ENCODE assay signal across 1 cellular context in the genomic region with DNA sequence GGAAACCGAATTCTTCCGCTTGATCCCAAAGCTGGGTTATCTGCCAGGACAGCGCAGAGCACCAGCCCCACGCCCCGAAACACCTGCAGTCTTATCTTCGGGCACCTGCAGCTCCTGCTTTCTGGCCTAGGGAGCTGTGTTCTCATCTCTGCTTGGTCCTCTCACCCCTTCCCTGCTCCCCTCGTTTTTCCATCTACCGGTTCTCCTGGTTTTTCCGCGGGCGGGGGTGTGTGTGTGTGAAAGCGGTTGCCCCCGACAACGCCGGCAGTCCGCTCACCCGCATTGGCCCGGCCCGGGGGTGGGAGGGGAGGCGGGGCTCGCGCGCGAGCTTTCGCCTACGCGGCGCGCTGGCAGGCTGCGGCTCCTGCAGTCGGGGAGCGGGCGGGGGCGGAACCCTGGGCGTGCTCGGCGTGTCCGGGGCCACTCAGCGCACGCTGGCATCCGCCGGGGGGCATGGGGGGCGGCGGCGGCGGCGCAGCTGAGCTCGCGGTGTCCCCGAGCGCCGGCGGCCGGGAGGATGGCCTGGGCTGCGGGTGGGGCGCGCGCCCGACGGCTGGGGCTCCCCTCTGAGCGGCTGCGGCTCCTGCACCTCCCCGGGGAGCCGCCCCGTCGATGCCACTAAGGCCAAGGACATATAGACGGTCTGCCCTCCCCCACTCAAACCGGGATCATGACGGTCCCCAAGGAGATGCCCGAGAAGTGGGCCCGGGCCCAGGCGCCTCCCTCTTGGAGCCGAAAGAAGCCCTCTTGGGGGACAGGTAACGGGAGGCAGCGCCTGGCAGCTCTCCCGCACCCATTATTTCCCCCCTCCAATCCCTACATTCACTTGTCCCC.
TF ChIP-seq lines count a peak whose summit lies in the region.

No MANE protein-coding gene starts in this region.

TF ChIP-seq in GM12878, 131 proteins besides CTCF, POLR2A, EP300 and RAD21:
- 0 out of 2 replicates have a peak, but pooled peaks have one; percentile 19 for TF ChIP-seq NBN (IDR thresholded peaks at IDR 0.05)
- no peak for TF ChIP-seq ZNF217 (IDR thresholded peaks at IDR 0.05)
- TF ChIP-seq SP1 (IDR thresholded peaks at IDR 0.05; ENCODE audit: low read depth, low read length): no peak
- TF ChIP-seq, protein P1, sequence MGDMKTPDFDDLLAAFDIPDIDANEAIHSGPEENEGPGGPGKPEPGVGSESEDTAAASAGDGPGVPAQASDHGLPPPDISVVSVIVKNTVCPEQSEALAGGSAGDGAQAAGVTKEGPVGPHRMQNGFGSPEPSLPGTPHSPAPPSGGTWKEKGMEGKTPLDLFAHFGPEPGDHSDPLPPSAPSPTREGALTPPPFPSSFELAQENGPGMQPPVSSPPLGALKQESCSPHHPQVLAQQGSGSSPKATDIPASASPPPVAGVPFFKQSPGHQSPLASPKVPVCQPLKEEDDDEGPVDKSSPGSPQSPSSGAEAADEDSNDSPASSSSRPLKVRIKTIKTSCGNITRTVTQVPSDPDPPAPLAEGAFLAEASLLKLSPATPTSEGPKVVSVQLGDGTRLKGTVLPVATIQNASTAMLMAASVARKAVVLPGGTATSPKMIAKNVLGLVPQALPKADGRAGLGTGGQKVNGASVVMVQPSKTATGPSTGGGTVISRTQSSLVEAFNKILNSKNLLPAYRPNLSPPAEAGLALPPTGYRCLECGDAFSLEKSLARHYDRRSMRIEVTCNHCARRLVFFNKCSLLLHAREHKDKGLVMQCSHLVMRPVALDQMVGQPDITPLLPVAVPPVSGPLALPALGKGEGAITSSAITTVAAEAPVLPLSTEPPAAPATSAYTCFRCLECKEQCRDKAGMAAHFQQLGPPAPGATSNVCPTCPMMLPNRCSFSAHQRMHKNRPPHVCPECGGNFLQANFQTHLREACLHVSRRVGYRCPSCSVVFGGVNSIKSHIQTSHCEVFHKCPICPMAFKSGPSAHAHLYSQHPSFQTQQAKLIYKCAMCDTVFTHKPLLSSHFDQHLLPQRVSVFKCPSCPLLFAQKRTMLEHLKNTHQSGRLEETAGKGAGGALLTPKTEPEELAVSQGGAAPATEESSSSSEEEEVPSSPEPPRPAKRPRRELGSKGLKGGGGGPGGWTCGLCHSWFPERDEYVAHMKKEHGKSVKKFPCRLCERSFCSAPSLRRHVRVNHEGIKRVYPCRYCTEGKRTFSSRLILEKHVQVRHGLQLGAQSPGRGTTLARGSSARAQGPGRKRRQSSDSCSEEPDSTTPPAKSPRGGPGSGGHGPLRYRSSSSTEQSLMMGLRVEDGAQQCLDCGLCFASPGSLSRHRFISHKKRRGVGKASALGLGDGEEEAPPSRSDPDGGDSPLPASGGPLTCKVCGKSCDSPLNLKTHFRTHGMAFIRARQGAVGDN (IDR thresholded peaks at IDR 0.05): 0 out of 2 replicates have a peak, but pooled peaks have one; percentile 24
- no peak for TF ChIP-seq ZNF24 (IDR thresholded peaks at IDR 0.05)
- TF ChIP-seq KAT2A (conservative IDR thresholded peaks at IDR 0.05; ENCODE audit: control insufficient read depth, low read depth, low read length): no peak
- no peak for TF ChIP-seq STAT1 (conservative IDR thresholded peaks at IDR 0.05)
- no peak for TF ChIP-seq ZNF207 (IDR thresholded peaks at IDR 0.05; ENCODE audit: borderline replicate concordance)
- TF ChIP-seq MXI1 (IDR thresholded peaks at IDR 0.05; ENCODE audit: low read depth, low read length): 0 out of 2 replicates have a peak, but pooled peaks have one; percentile 45
- no peak; a peak in 1 of 4 replicates for TF ChIP-seq IKZF2 (IDR thresholded peaks at IDR 0.05)
- TF ChIP-seq, protein P2, sequence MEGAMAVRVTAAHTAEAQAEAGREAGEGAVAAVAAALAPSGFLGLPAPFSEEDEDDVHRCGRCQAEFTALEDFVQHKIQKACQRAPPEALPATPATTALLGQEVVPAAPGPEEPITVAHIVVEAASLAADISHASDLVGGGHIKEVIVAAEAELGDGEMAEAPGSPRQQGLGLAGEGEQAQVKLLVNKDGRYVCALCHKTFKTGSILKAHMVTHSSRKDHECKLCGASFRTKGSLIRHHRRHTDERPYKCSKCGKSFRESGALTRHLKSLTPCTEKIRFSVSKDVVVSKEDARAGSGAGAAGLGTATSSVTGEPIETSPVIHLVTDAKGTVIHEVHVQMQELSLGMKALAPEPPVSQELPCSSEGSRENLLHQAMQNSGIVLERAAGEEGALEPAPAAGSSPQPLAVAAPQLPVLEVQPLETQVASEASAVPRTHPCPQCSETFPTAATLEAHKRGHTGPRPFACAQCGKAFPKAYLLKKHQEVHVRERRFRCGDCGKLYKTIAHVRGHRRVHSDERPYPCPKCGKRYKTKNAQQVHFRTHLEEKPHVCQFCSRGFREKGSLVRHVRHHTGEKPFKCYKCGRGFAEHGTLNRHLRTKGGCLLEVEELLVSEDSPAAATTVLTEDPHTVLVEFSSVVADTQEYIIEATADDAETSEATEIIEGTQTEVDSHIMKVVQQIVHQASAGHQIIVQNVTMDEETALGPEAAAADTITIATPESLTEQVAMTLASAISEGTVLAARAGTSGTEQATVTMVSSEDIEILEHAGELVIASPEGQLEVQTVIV (IDR thresholded peaks at IDR 0.05; ENCODE audit: borderline replicate concordance, partially characterized antibody): no peak
- peak; percentile 61; the same call in 1 of the 2 replicates for TF ChIP-seq LARP7 (IDR thresholded peaks at IDR 0.05)
- no peak for TF ChIP-seq STAT3 (IDR thresholded peaks at IDR 0.05; ENCODE audit: low read depth, low read length)
- TF ChIP-seq CHD2 (IDR thresholded peaks at IDR 0.05; ENCODE audit: borderline replicate concordance, low read depth, low read length): no peak
- TF ChIP-seq, protein P3, sequence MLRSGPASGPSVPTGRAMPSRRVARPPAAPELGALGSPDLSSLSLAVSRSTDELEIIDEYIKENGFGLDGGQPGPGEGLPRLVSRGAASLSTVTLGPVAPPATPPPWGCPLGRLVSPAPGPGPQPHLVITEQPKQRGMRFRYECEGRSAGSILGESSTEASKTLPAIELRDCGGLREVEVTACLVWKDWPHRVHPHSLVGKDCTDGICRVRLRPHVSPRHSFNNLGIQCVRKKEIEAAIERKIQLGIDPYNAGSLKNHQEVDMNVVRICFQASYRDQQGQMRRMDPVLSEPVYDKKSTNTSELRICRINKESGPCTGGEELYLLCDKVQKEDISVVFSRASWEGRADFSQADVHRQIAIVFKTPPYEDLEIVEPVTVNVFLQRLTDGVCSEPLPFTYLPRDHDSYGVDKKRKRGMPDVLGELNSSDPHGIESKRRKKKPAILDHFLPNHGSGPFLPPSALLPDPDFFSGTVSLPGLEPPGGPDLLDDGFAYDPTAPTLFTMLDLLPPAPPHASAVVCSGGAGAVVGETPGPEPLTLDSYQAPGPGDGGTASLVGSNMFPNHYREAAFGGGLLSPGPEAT (IDR thresholded peaks at IDR 0.05; ENCODE audit: low read depth): 0 out of 2 replicates have a peak, but pooled peaks have one; percentile 6
- no peak for TF ChIP-seq BRCA1 (IDR thresholded peaks at IDR 0.05; ENCODE audit: low read depth, low read length)
- TF ChIP-seq DPF2 (IDR thresholded peaks at IDR 0.05): peak; percentile 76
- peak; percentile 83 for TF ChIP-seq IKZF1 (conservative IDR thresholded peaks at IDR 0.05)
- peak in 1 of 2 experiments; percentile 84; a peak in 2 of 4 replicates for TF ChIP-seq BHLHE40 (IDR thresholded peaks at IDR 0.05; ENCODE audit: borderline replicate concordance in 1 of 2, low read depth in 2 of 2, low read length in 1 of 2)
- no peak for TF ChIP-seq ZSCAN29 (IDR thresholded peaks at IDR 0.05)
- TF ChIP-seq NR2F1 (conservative IDR thresholded peaks at IDR 0.05): peak; percentile 52; the same call in 1 of the 2 replicates
- TF ChIP-seq GATAD2B (conservative IDR thresholded peaks at IDR 0.05; ENCODE audit: low read depth): peak; percentile 51
- peak; percentile 32 to 90 for TF ChIP-seq EGR1 (IDR thresholded peaks at IDR 0.05; ENCODE audit: borderline replicate concordance in 1 of 2, low read depth in 2 of 2, low read length in 2 of 2)
- TF ChIP-seq FOXK2 (IDR thresholded peaks at IDR 0.05): no peak
- TF ChIP-seq POLR2AphosphoS5 (IDR thresholded peaks at IDR 0.05; ENCODE audit: low read length): no peak
- no peak for TF ChIP-seq EED (IDR thresholded peaks at IDR 0.05; ENCODE audit: low read depth)
- TF ChIP-seq, protein P4, sequence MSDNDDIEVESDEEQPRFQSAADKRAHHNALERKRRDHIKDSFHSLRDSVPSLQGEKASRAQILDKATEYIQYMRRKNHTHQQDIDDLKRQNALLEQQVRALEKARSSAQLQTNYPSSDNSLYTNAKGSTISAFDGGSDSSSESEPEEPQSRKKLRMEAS (IDR thresholded peaks at IDR 0.05; ENCODE audit: low read depth, low read length): peak; percentile 28; the same call in 1 of the 2 replicates
- no peak for TF ChIP-seq HDAC2 (IDR thresholded peaks at IDR 0.05)
- TF ChIP-seq, protein P5, sequence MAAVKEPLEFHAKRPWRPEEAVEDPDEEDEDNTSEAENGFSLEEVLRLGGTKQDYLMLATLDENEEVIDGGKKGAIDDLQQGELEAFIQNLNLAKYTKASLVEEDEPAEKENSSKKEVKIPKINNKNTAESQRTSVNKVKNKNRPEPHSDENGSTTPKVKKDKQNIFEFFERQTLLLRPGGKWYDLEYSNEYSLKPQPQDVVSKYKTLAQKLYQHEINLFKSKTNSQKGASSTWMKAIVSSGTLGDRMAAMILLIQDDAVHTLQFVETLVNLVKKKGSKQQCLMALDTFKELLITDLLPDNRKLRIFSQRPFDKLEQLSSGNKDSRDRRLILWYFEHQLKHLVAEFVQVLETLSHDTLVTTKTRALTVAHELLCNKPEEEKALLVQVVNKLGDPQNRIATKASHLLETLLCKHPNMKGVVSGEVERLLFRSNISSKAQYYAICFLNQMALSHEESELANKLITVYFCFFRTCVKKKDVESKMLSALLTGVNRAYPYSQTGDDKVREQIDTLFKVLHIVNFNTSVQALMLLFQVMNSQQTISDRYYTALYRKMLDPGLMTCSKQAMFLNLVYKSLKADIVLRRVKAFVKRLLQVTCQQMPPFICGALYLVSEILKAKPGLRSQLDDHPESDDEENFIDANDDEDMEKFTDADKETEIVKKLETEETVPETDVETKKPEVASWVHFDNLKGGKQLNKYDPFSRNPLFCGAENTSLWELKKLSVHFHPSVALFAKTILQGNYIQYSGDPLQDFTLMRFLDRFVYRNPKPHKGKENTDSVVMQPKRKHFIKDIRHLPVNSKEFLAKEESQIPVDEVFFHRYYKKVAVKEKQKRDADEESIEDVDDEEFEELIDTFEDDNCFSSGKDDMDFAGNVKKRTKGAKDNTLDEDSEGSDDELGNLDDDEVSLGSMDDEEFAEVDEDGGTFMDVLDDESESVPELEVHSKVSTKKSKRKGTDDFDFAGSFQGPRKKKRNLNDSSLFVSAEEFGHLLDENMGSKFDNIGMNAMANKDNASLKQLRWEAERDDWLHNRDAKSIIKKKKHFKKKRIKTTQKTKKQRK (IDR thresholded peaks at IDR 0.05; ENCODE audit: low read depth, low read length): no peak
- TF ChIP-seq, protein P6, sequence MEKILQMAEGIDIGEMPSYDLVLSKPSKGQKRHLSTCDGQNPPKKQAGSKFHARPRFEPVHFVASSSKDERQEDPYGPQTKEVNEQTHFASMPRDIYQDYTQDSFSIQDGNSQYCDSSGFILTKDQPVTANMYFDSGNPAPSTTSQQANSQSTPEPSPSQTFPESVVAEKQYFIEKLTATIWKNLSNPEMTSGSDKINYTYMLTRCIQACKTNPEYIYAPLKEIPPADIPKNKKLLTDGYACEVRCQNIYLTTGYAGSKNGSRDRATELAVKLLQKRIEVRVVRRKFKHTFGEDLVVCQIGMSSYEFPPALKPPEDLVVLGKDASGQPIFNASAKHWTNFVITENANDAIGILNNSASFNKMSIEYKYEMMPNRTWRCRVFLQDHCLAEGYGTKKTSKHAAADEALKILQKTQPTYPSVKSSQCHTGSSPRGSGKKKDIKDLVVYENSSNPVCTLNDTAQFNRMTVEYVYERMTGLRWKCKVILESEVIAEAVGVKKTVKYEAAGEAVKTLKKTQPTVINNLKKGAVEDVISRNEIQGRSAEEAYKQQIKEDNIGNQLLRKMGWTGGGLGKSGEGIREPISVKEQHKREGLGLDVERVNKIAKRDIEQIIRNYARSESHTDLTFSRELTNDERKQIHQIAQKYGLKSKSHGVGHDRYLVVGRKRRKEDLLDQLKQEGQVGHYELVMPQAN (conservative IDR thresholded peaks at IDR 0.05): peak; percentile 46; the same call in 1 of the 2 replicates
